In genomic region chr13:96444676-96445075, GRCh38 we compare ENCODE assay signal across 34 cellular contexts.
"Had no signal": no experiment of that assay in that cellular context is flagged by ENCODE, and none has a peak within 500 bp of the region (broad histone marks: within the 10 kb centered on the region; RNA-seq: fewer than 3 reads in every experiment).

No MANE protein-coding gene starts in this region.

- H3K36me3 ChIP-seq: MG63 had no signal

- H3K27me3 ChIP-seq: MG63 had no signal

- H3K4me3 ChIP-seq: MG63 had no signal

- H3K9me3 ChIP-seq: MG63 had no signal

- DNase-seq: Karpas-422, Kasumi-1, KBM-7, KG1, MG63, MV-4-11, NCI-H1048, NCI-H1092, NCI-H1092 treated with DMSO at 0.1 percent for 48 hours, NCI-H1105, NCI-H1105 treated with DMSO at 0.1 percent for 48 hours, NCI-H1417, NCI-H1417 treated with DMSO at 0.1 percent for 48 hours, NCI-H1436, NCI-H1436 treated with DMSO at 0.1 percent for 48 hours, NCI-H146, NCI-H1694, NCI-H1694 treated with DMSO at 0.1 percent for 48 hours, NCI-H187, NCI-H187 treated with DMSO at 0.1 percent for 48 hours, NCI-H1930, NCI-H2029, NCI-H2029 treated with DMSO at 0.1 percent for 48 hours, NCI-H2081, NCI-H2081 treated with DMSO at 0.1 percent for 48 hours, NCI-H2107, NCI-H2171, NCI-H2171 treated with DMSO at 0.1 percent for 48 hours, NCI-H2227 treated with DMSO at 0.1 percent for 48 hours, NCI-H226, NCI-H345, NCI-H446, NCI-H446 treated with DMSO at 0.1 percent for 48 hours, NCI-H510A had no signal
